ENCODE assay signal across 8 cellular contexts in the genomic region with DNA sequence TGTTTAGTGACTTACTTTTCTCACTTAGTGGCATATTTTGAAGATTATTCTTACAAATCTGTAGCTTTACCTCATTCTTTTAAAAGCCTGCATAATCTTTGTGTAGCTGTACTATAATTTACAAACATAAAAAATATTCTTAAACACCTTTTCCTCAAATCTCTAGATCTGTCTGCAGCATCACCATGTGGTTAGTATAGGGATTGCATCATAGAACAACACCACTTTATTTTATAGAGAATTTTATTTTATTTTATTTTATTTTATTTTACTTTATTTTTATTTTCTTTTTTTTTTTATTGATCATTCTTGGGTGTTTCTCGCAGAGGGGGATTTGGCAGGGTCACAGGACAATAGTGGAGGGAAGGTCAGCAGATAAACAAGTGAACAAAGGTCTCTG. TPM values are rescaled to one million over a fixed set of nuclear protein-coding genes. Genes with fewer than 3 reads are reported as not detected.
DNase-seq lines count a peak whose midpoint lies in the region; FAIRE-seq and TF ChIP-seq lines count a peak whose summit lies in the region.
"Not testable (repeated sequence)": the region's sequence is repeated elsewhere in the genome, so short reads cannot be mapped to it uniquely, and the experiment has no call there.

No MANE protein-coding gene starts in this region.

- TF ChIP-seq POLR2A in endothelial cell of umbilical vein (IDR thresholded peaks at IDR 0.05; ENCODE audit: low read depth, low read length); prostate gland (IDR thresholded peaks at IDR 0.05): not testable (repeated sequence)

- intact Hi-C loops in endothelial cell of umbilical vein (cut with micrococcal nuclease): loop anchor here (1.0 kb wide), 2 partner anchors 95 to 110 kb away; no protein-coding TSS in a partner anchor
- intact Hi-C loops in prostate gland (cut with DNase I): not testable (repeated sequence)

- not testable (repeated sequence) for H3F3A ChIP-seq in Loucy (ENCODE audit: low read depth)

- dilution Hi-C loops in endothelial cell of umbilical vein (cut with MboI; ENCODE audit: extremely low pct_ligation_motif_present, low sequenced_read_pairs): not testable (repeated sequence)

- not testable (repeated sequence) for H3K27ac ChIP-seq in OCI-LY3 (ENCODE audit: low read length); endothelial cell of umbilical vein (ENCODE audit: insufficient read depth, low read depth, low read length); prostate gland

- not testable (repeated sequence) for H4K20me1 ChIP-seq in Loucy (ENCODE audit: insufficient read depth, low read length, poor library complexity, severe bottlenecking); OCI-LY3 (ENCODE audit: insufficient read depth, low read length); endothelial cell of umbilical vein (replicated peaks; ENCODE audit: control insufficient read depth, extremely low read depth, insufficient read depth, low read length)

- TF ChIP-seq CTCF in AG09319 (IDR thresholded peaks at IDR 0.05; ENCODE audit: low read depth, low read length): peak; percentile 62
- peak; percentile 63 for TF ChIP-seq CTCF in GM06990 (IDR thresholded peaks at IDR 0.05; ENCODE audit: insufficient read depth, low read length, poor library complexity, severe bottlenecking)
- peak; percentile 47 for TF ChIP-seq CTCF in Loucy (conservative IDR thresholded peaks at IDR 0.05; ENCODE audit: low read length)
- TF ChIP-seq CTCF in OCI-LY3 (IDR thresholded peaks at IDR 0.05; ENCODE audit: low read depth, low read length): peak; percentile 41
- TF ChIP-seq CTCF in endothelial cell of umbilical vein (IDR thresholded peaks at IDR 0.05; ENCODE audit: extremely low read depth in 1 of 2, insufficient read depth in 1 of 2, low read depth in 1 of 2, low read length in 2 of 2): peak; percentile 7 to 18
- TF ChIP-seq CTCF in prostate gland (IDR thresholded peaks at IDR 0.05): peak; percentile 17 to 67 (median 34)

- not testable (repeated sequence) for H3K9ac ChIP-seq in Loucy (ENCODE audit: low read depth, low read length, poor library complexity, severe bottlenecking); OCI-LY3 (ENCODE audit: low read length); adipocyte (ENCODE audit: low read length); endothelial cell of umbilical vein (replicated peaks; ENCODE audit: extremely low read depth, insufficient read depth, low read length)

- BruUV-seq in endothelial cell of umbilical vein (replicated peaks; lab: Mats Ljungman, UMichigan): not testable (repeated sequence)

- 0% methylated on average over 1 of the region's 1 CpG for WGBS in prostate gland

- H3K9me3 ChIP-seq in Loucy (ENCODE audit: insufficient read depth, low read depth, low read length); OCI-LY3 (ENCODE audit: insufficient read depth, low read length); adipocyte (ENCODE audit: control insufficient read depth, low read length); endothelial cell of umbilical vein (replicated peaks; ENCODE audit: control insufficient read depth, insufficient read depth, low read length); prostate gland: not testable (repeated sequence)

- not testable (repeated sequence) for H3K27me3 ChIP-seq in GM06990 (replicated peaks; ENCODE audit: control insufficient read depth, insufficient read depth, low read length); Loucy (ENCODE audit: insufficient read depth, low read length, poor library complexity, severe bottlenecking); OCI-LY3 (ENCODE audit: low read depth, low read length); adipocyte (replicated peaks; ENCODE audit: control insufficient read depth, insufficient read depth, low read length); endothelial cell of umbilical vein (ENCODE audit: control insufficient read depth in 2 of 2, insufficient read depth in 2 of 2, low read length in 2 of 2); prostate gland (replicated peaks; ENCODE audit: insufficient read depth)

- not testable (repeated sequence) for H3K9me1 ChIP-seq in endothelial cell of umbilical vein (replicated peaks; ENCODE audit: control insufficient read depth, extremely low read depth, insufficient read depth, low read length)

- H3K4me1 ChIP-seq in Loucy (ENCODE audit: insufficient read depth, low read length, poor library complexity, severe bottlenecking); OCI-LY3 (ENCODE audit: low read length); adipocyte (ENCODE audit: control insufficient read depth, insufficient read depth, low read length); endothelial cell of umbilical vein (ENCODE audit: control insufficient read depth, extremely low read depth, insufficient read depth, low read length); prostate gland (replicated peaks): not testable (repeated sequence)

- H3K36me3 ChIP-seq in GM06990 (ENCODE audit: control insufficient read depth, insufficient read depth, low read length); Loucy (ENCODE audit: insufficient read depth, low read length); OCI-LY3 (replicated peaks; ENCODE audit: low read depth, low read length); adipocyte (ENCODE audit: control insufficient read depth, insufficient read depth, low read length, severe bottlenecking); endothelial cell of umbilical vein (ENCODE audit: control insufficient read depth in 2 of 2, extremely low read depth in 1 of 2, insufficient read depth in 2 of 2, low read length in 2 of 2); prostate gland: not testable (repeated sequence)

- not testable (repeated sequence) for H3K9me2 ChIP-seq in Loucy (replicated peaks; ENCODE audit: low read depth, low read length)

- H3K4me2 ChIP-seq in Loucy (ENCODE audit: low read depth, low read length, poor library complexity, severe bottlenecking); OCI-LY3 (ENCODE audit: low read length); endothelial cell of umbilical vein (ENCODE audit: insufficient read depth, low read length): not testable (repeated sequence)

- not testable (repeated sequence) for DNase-seq in AG09319 (ENCODE audit: extremely low read depth, low read depth); GM06990 (ENCODE audit: extremely low read depth, insufficient read length); prostate gland (ENCODE audit: low spot score)
- DNase-seq in adipocyte (ENCODE audit: low read depth) (peak; percentile 69), endothelial cell of umbilical vein (ENCODE audit: low read depth, low spot score) (peak; percentile 39), kidney glomerular epithelial cell (lab: John Stamatoyannopoulos, UW) (peak; percentile 9)

- not testable (repeated sequence) for H3K79me2 ChIP-seq in Loucy (ENCODE audit: insufficient read depth, low read length); OCI-LY3 (ENCODE audit: low read length); endothelial cell of umbilical vein (ENCODE audit: control insufficient read depth, insufficient read depth, low read length)

- not testable (repeated sequence) for H2AFZ ChIP-seq in Loucy (ENCODE audit: low read length); OCI-LY3 (ENCODE audit: low read depth, low read length); endothelial cell of umbilical vein (ENCODE audit: low read depth, low read length)

- not testable (repeated sequence) for H3K4me3 ChIP-seq in GM06990 (replicated peaks; ENCODE audit: low read depth, low read length); Loucy (ENCODE audit: low read length, poor library complexity, severe bottlenecking); OCI-LY3 (ENCODE audit: low read length); adipocyte (ENCODE audit: low read length); endothelial cell of umbilical vein (replicated peaks in 1 of 3; ENCODE audit: insufficient read depth in 1 of 3, low read depth in 1 of 3, low read length in 3 of 3); prostate gland

- not testable (repeated sequence) for FAIRE-seq in endothelial cell of umbilical vein (lab: Jason Lieb, UNC)

- CTCF ChIA-PET in endothelial cell of umbilical vein (lab: Charles Lee): interaction anchor here (0.6 to 2.6 kb wide), 8 partner anchors 10 to 225 kb away, joined by 3 to 25 read pairs (median 4); a partner anchor contains a TSS

- POLR2A ChIA-PET in endothelial cell of umbilical vein (lab: Charles Lee): not testable (repeated sequence)

RNA-seq across cellular contexts. Expression of a gene that starts 6.4 kb away (rescaled TPM):
- total RNA-seq in endothelial cell of umbilical vein (128 and 135 TPM in 2 replicates), prostate gland (100 to 1,000 TPM; 156 to 269 TPM)
- polyA plus RNA-seq in endothelial cell of umbilical vein: 104 and 108 TPM in 2 replicates
- 92.3 and 105 TPM in 2 replicates for polyA plus RNA-seq in endothelial cell of umbilical vein (2011; cell fraction: cytosol; rRNA removed)
- polyA plus RNA-seq in endothelial cell of umbilical vein (2011; cell fraction: nucleus; rRNA removed): 52.6 and 59.5 TPM in 2 replicates
- polyA plus RNA-seq in endothelial cell of umbilical vein (2012): 167 and 170 TPM in 2 replicates
- 114 and 129 TPM in 2 replicates for polyA minus RNA-seq in endothelial cell of umbilical vein
- 39.7 TPM for polyA minus RNA-seq in endothelial cell of umbilical vein (2011; cell fraction: cytosol; rRNA and poly(A)+ RNA removed)
- 46.2 and 64.7 TPM in 2 replicates for polyA minus RNA-seq in endothelial cell of umbilical vein (2011; cell fraction: nucleus; rRNA and poly(A)+ RNA removed)

Comparison
In these comparisons a context has a peak if more than half of its experiments do, and no peak if none do; other contexts are left out.
1. CTCF ChIP-seq: peak in every context shown above with its lines; median percentile 63 in GM06990; 62 in AG09319; 47 in Loucy; 41 in OCI-LY3; 34 in prostate gland; 12 in endothelial cell of umbilical vein.